ENCODE assay signal across 11 cellular contexts in the genomic region with DNA sequence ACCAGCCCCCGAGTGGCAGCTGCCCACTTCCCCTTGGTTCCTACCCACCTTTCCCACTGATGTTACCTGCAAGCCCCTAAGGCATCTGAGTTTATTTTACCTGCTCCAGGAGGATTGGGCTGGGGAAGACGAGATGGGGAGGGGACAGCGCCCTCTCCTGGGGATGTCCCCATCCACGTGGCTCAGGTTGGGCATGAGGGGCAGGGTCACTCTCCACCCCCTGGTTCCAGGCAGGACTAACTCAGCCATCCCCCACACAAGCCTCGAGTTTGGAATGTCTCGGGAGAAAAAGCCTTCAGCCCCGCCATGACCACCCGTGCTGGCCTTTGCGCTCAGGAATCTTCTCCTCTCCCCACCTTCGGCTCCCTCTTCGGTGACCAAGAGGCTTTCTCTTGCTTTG.
DNase-seq lines count a peak whose midpoint lies in the region; ATAC-seq, FAIRE-seq and TF ChIP-seq lines count a peak whose summit lies in the region.
"Had no signal": no experiment of that assay in that cellular context is flagged by ENCODE, and none has a peak within 500 bp of the region (broad histone marks: within the 10 kb centered on the region; RNA-seq: fewer than 3 reads in every experiment).

No MANE protein-coding gene starts in this region.

- H2AFZ ChIP-seq in PC-9 = no peak overlapping the region
- no peak overlapping the region for H2AFZ ChIP-seq in smooth muscle cell (ENCODE audit: low read depth)

- BruUV-seq in PC-9 (replicated peaks; lab: Mats Ljungman, UMichigan) = no TSS peak

- H3K36me3 ChIP-seq in PC-9 (ENCODE audit: low read depth) (no peaks in the 10 kb centered on the region), smooth muscle cell (ENCODE audit: low read depth) (no peaks in the 10 kb centered on the region)

- CTCF ChIA-PET in PC-9 (lab: Charles Lee) = no interaction called here

- H3K4me1 ChIP-seq in PC-9 (replicated peaks; ENCODE audit: insufficient read depth) (peaks cover 8% of the 10 kb centered on the region), smooth muscle cell (ENCODE audit: low read depth) (no peaks in the 10 kb centered on the region)

- no peaks in the 10 kb centered on the region for H3K9me2 ChIP-seq in PC-9 (ENCODE audit: insufficient read depth)

- no peaks in the 10 kb centered on the region for H3K27me3 ChIP-seq in PC-9 (ENCODE audit: insufficient read depth, low read depth)
- no peaks in the 10 kb centered on the region for H3K27me3 ChIP-seq in smooth muscle cell (ENCODE audit: low read depth)

- H3K4me2 ChIP-seq in PC-9 = no peak overlapping the region
- no peak overlapping the region for H3K4me2 ChIP-seq in smooth muscle cell

- H3K4me3 ChIP-seq in PC-9 (no peak overlapping the region), smooth muscle cell (no peak overlapping the region)

- H3K9me3 ChIP-seq in PC-9 (ENCODE audit: insufficient read depth, low read depth) (no peaks in the 10 kb centered on the region), smooth muscle cell (replicated peaks; ENCODE audit: low read depth) (no peaks in the 10 kb centered on the region)

- peak; percentile 57 for TF ChIP-seq CTCF in GM12873 (IDR thresholded peaks at IDR 0.05; ENCODE audit: insufficient read depth, low read depth, low read length, missing control alignments)
- TF ChIP-seq CTCF in PC-9 (conservative IDR thresholded peaks at IDR 0.05) = peak; percentile 34; the same call in 1 of the 2 replicates
- TF ChIP-seq CTCF in smooth muscle cell (IDR thresholded peaks at IDR 0.05; ENCODE audit: borderline replicate concordance, insufficient read depth, poor library complexity, severe bottlenecking) = peak; percentile 38

- 91% methylated on average over 10 of the region's 11 CpGs for WGBS in smooth muscle cell (ENCODE audit: low lambda C conversion rate)

- H4K20me1 ChIP-seq in PC-9 (ENCODE audit: insufficient read depth) (no peaks in the 10 kb centered on the region), smooth muscle cell (ENCODE audit: low read depth) (no peaks in the 10 kb centered on the region)

- H3K79me2 ChIP-seq in PC-9 (ENCODE audit: low read depth) = no peaks in the 10 kb centered on the region
- no peaks in the 10 kb centered on the region for H3K79me2 ChIP-seq in smooth muscle cell (ENCODE audit: low read depth)

- no peak overlapping the region for H3K9ac ChIP-seq in smooth muscle cell (ENCODE audit: low read depth)

- ATAC-seq in left ventricle myocardium superior (peak; percentile 2), GM18867 (IDR thresholded peaks at IDR 0.05; ENCODE audit: unreplicated experiment) (no peak), HG02759 (IDR thresholded peaks at IDR 0.05; ENCODE audit: unreplicated experiment) (no peak)

- DNase-seq in PC-9 (no peak), left ventricle myocardium superior (no peak), smooth muscle cell (lab: John Stamatoyannopoulos, UW; ENCODE audit: unreplicated experiment) (no peak), globus pallidus (ENCODE audit: low spot score) (no peak), HTR-8/SVneo (ENCODE audit: insufficient read length, low spot score) (no peak)
- DNase-seq: stimulated activated CD4-positive, alpha-beta T cell treated with anti-CD3 and anti-CD28 coated beads, Interleukin-4, amount 100 ng/mL, for 1 hour had no signal

- FAIRE-seq in HTR-8/SVneo (lab: Jason Lieb, UNC) = no peak
- FAIRE-seq: GM12892, RCC 7860 had no signal

- POLR2A ChIA-PET in PC-9 (lab: Charles Lee; ENCODE audit: unreplicated experiment) = no interaction called here

- peaks cover 2% of the 10 kb centered on the region; the same call in 1 of the 2 replicates for H3F3A ChIP-seq in PC-9 (ENCODE audit: insufficient read depth, low read depth)
- H3F3A ChIP-seq in smooth muscle cell (ENCODE audit: low read depth) = no peaks in the 10 kb centered on the region

- H3K27ac ChIP-seq in PC-9 (no peak overlapping the region), smooth muscle cell (ENCODE audit: low read depth) (no peak overlapping the region)

- intact Hi-C loops in PC-9 (cut with micrococcal nuclease; ENCODE audit: unreplicated experiment) = no loop called here
- intact Hi-C loops in left ventricle myocardium superior (cut with micrococcal nuclease) = no loop called here
